In genomic region chr2:99140056-99140859, GRCh38 we compare ENCODE assay signal across 8 cellular contexts. TPM values are rescaled to one million over a fixed set of nuclear protein-coding genes. Genes with fewer than 3 reads are reported as not detected.
DNase-seq lines count a peak whose midpoint lies in the region; ATAC-seq, FAIRE-seq and TF ChIP-seq lines count a peak whose summit lies in the region.

No MANE protein-coding gene starts in this region.

- FAIRE-seq in GM12891 (lab: Jason Lieb, UNC): no peak

- H3K27ac ChIP-seq in RWPE1: peak overlapping the region; percentile 87

- DNase-seq in G401 (ENCODE audit: low spot score): peak; percentile 63
- DNase-seq in RWPE1 (ENCODE audit: low spot score): no peak
- DNase-seq in fibroblast of gingiva (ENCODE audit: low read depth): peak; percentile 14
- peak; percentile 20 for DNase-seq in pons (ENCODE audit: low spot score)
- DNase-seq in SIG-M5 (lab: John Stamatoyannopoulos, UW): no peak
- DNase-seq in erythroblast (lab: John Stamatoyannopoulos, UW): no peak
- DNase-seq in GM12891 (ENCODE audit: insufficient read length, low spot score): no peak

- CTCF ChIA-PET in RWPE1 (lab: Yijun Ruan, JAX): no interaction called here

- POLR2A ChIA-PET in RWPE1 (lab: Yijun Ruan, JAX; ENCODE audit: low non-redundant PET): interaction anchor here (0.8 to 1.0 kb wide), 2 partner anchors 196 to 197 kb away, joined by 3 read pairs; partner anchors contain the start of genes EIF5B and TXNDC9

- no peak for ATAC-seq in GM21360 (IDR thresholded peaks at IDR 0.05; ENCODE audit: unreplicated experiment)

- TF ChIP-seq CTCF in RWPE1 (conservative IDR thresholded peaks at IDR 0.05; ENCODE audit: low read depth): no peak

- TF ChIP-seq POLR2A in erythroblast (IDR thresholded peaks at IDR 0.05; ENCODE audit: low read length): no peak
- TF ChIP-seq POLR2A in GM12891 (IDR thresholded peaks at IDR 0.05; ENCODE audit: low read depth, low read length): no peak

- in situ Hi-C loops in G401 (cut with HindIII; ENCODE audit: low sequenced_read_pairs): no loop called here

TF ChIP-seq in GM12891, 5 proteins besides CTCF, POLR2A, EP300 and RAD21:
- TF ChIP-seq PAX5 (IDR thresholded peaks at IDR 0.05; ENCODE audit: insufficient read depth, low read length, severe bottlenecking): no peak
- TF ChIP-seq SPI1 (IDR thresholded peaks at IDR 0.05; ENCODE audit: low read depth, low read length): no peak
- no peak for TF ChIP-seq POU2F2 (IDR thresholded peaks at IDR 0.05; ENCODE audit: low read depth, low read length)
- no peak for TF ChIP-seq POLR2AphosphoS5 (IDR thresholded peaks at IDR 0.05; ENCODE audit: low read depth, low read length)
- no peak for TF ChIP-seq TAF1 (IDR thresholded peaks at IDR 0.05; ENCODE audit: low read depth, low read length)

RNA-seq across cellular contexts. Expression of gene C2orf15, which starts 1.2 kb away (rescaled TPM):
- 2.4 TPM in 1 of 2 replicates, not detected in the other for total RNA-seq in G401 (2014; rRNA removed; shearing (Covaris generic))
- polyA plus RNA-seq in GM12891 (2012; ENCODE audit: low read depth, missing spikeins): 1.2 TPM

RNA-seq across cellular contexts. Expression of gene TSGA10, which starts 14.5 kb away (rescaled TPM):
- 1.8 and 5.8 TPM in 2 replicates for total RNA-seq in G401 (2014; rRNA removed; shearing (Covaris generic))
- polyA plus RNA-seq in GM12891 (2012; ENCODE audit: low read depth, missing spikeins): 3.3 TPM

RNA-seq across cellular contexts. Expression of gene LIPT1, which starts 14.5 kb away (rescaled TPM):
- total RNA-seq in G401 (2014; rRNA removed; shearing (Covaris generic)): 6.1 and 7.7 TPM in 2 replicates
- 6.4 TPM for polyA plus RNA-seq in GM12891 (2012; ENCODE audit: low read depth, missing spikeins)

RNA-seq across cellular contexts. Expression of gene MITD1, which starts 40.6 kb away (rescaled TPM):
- total RNA-seq in G401 (2014; rRNA removed; shearing (Covaris generic)): 44.4 and 65.1 TPM in 2 replicates
- polyA plus RNA-seq in GM12891 (2012; ENCODE audit: low read depth, missing spikeins): 40.6 TPM

RNA-seq across cellular contexts. Expression of gene MRPL30, which starts 40.7 kb away (rescaled TPM):
- total RNA-seq in G401 (2014; rRNA removed; shearing (Covaris generic)): 60.1 and 74.8 TPM in 2 replicates
- polyA plus RNA-seq in GM12891 (2012; ENCODE audit: low read depth, missing spikeins): 29.2 TPM

Comparison
In these comparisons a context has a peak if more than half of its experiments do, and no peak if none do; other contexts are left out.
1. DNase-seq: peak in G401 (single experiment), fibroblast of gingiva (single experiment) and pons (single experiment); none in RWPE1 (single experiment), SIG-M5 (single experiment), erythroblast (0 of 2) and GM12891 (single experiment).